In genomic region chr7:47948096-47948790, GRCh38 we compare ENCODE assay signal across 2 cellular contexts.
TF ChIP-seq lines count a peak whose summit lies in the region.

TSS of gene PKD1L1 (minus strand) at chr7:47948466. CDS start at chr7:47948440, 26 bp downstream.

TF ChIP-seq in SK-N-SH, 30 proteins besides CTCF, POLR2A, EP300 and RAD21 (continued from another document):
- TF ChIP-seq REST (IDR thresholded peaks at IDR 0.05; ENCODE audit: low read depth, low read length) (no peak), USF2 (IDR thresholded peaks at IDR 0.05; ENCODE audit: borderline replicate concordance, low read depth, low read length) (no peak), NRF1 (IDR thresholded peaks at IDR 0.05; ENCODE audit: low read depth, low read length) (no peak), MXI1 (IDR thresholded peaks at IDR 0.05; ENCODE audit: low read depth, low read length) (no peak), GABPA (IDR thresholded peaks at IDR 0.05; ENCODE audit: low read depth) (no peak), IRF3 (IDR thresholded peaks at IDR 0.05; ENCODE audit: low read depth, low read length) (no peak), POLR2AphosphoS5 (IDR thresholded peaks at IDR 0.05; ENCODE audit: low read depth, low read length) (no peak), ZBTB33 (IDR thresholded peaks at IDR 0.05; ENCODE audit: borderline replicate concordance, low read depth) (no peak), SMC3 (IDR thresholded peaks at IDR 0.05; ENCODE audit: low read depth, low read length) (no peak), CHD2 (IDR thresholded peaks at IDR 0.05; ENCODE audit: low read length, partially characterized antibody) (no peak), FOXJ3 (CRISPR knock-in tag; IDR thresholded peaks at IDR 0.05) (no peak), MAX (IDR thresholded peaks at IDR 0.05; ENCODE audit: low read depth) (no peak)

TF ChIP-seq in SK-N-SH treated with all-trans-retinoic acid at 6 μM for 48 hours, 23 proteins besides CTCF, POLR2A, EP300 and RAD21 (continued from another document):
- TF ChIP-seq TSHZ2 (CRISPR knock-in tag; IDR thresholded peaks at IDR 0.05) (no peak), ZNF70 (CRISPR knock-in tag; IDR thresholded peaks at IDR 0.05) (no peak), CREB5 (CRISPR knock-in tag; IDR thresholded peaks at IDR 0.05; ENCODE audit: low read depth) (no peak), BACH2 (CRISPR knock-in tag; IDR thresholded peaks at IDR 0.05; ENCODE audit: borderline replicate concordance) (no peak), ESRRG (CRISPR knock-in tag; IDR thresholded peaks at IDR 0.05) (no peak), ARNTL (CRISPR knock-in tag; IDR thresholded peaks at IDR 0.05; ENCODE audit: borderline replicate concordance, low read depth) (no peak), ISL1 (CRISPR knock-in tag; IDR thresholded peaks at IDR 0.05) (no peak), ZNF8 (CRISPR knock-in tag; IDR thresholded peaks at IDR 0.05) (no peak)
